In the genomic region with DNA sequence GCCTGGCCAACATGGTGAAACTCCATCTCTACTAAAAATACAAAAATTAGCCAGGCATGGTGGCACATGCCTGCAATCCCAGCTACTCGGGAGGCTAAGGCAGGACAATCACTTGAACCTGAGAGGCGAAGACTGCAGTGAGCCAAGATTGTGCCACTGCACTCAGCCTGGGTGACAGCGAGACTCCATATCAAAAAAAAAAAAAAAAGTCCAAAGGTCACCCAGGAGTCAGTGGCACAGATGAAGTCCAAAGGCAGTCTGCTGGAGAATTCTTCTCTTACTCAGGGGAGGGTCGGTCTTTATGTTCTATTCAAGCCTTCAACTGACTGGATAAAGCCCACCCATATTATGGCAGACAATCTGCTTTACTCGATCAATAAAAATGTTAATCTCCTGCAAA, we compare ENCODE assay signal across 5 cellular contexts.
DNase-seq lines count a peak whose midpoint lies in the region; ATAC-seq, FAIRE-seq and TF ChIP-seq lines count a peak whose summit lies in the region.
"Not testable (repeated sequence)": the region's sequence is repeated elsewhere in the genome, so short reads cannot be mapped to it uniquely, and the experiment has no call there.

No MANE protein-coding gene starts in this region.

- WGBS in body of pancreas, 2 donors: 47 to 57% methylated on average over 5 of the region's 5 CpGs
- 79% methylated on average over 5 of the region's 5 CpGs for WGBS in HepG2 (ENCODE audit: low lambda C conversion rate)
- WGBS in right lobe of liver (ENCODE audit: insufficient coverage, low coverage, low lambda C conversion rate, missing lambda C conversion rate): 79% methylated on average over 5 of the region's 5 CpGs
- WGBS in small intestine, 3 donors: 52 to 75% (median 58%) methylated on average over 5 of the region's 5 CpGs

- not testable (repeated sequence) for H2AFZ ChIP-seq in HepG2 (ENCODE audit: low read length)

- TF ChIP-seq CTCF in body of pancreas (IDR thresholded peaks at IDR 0.05); HepG2 (CRISPR knock-in tag; IDR thresholded peaks at IDR 0.05); right lobe of liver (IDR thresholded peaks at IDR 0.05): not testable (repeated sequence)

- not testable (repeated sequence) for BruUV-seq in HepG2 (replicated peaks; lab: Mats Ljungman, UMichigan)

- peaks cover 37% of the 10 kb centered on the region for H3K4me1 ChIP-seq in body of pancreas
- not testable (repeated sequence) for H3K4me1 ChIP-seq in HepG2 (ENCODE audit: insufficient read depth, low read length); right lobe of liver; small intestine (ENCODE audit: control insufficient read depth in 2 of 2, insufficient read depth in 1 of 2, low read depth in 1 of 2, low read length in 1 of 2)

- H3K79me2 ChIP-seq in HepG2 (ENCODE audit: insufficient read depth, low read length): not testable (repeated sequence)

- not testable (repeated sequence) for H3K27me3 ChIP-seq in body of pancreas; HepG2 (ENCODE audit: control insufficient read depth in 1 of 2, insufficient read depth in 2 of 2, low read length in 2 of 2); right lobe of liver; small intestine (ENCODE audit: control insufficient read depth in 2 of 2, insufficient read depth in 2 of 2, low read length in 2 of 2)

- not testable (repeated sequence) for H4K20me1 ChIP-seq in HepG2 (ENCODE audit: insufficient read depth, low read length)

- FAIRE-seq in HepG2 (lab: Jason Lieb, UNC); small intestine (lab: Jason Lieb, UNC): not testable (repeated sequence)

- peak; percentile 21 to 48 (median 26) for DNase-seq in body of pancreas
- not testable (repeated sequence) for DNase-seq in left colon; HepG2 (ENCODE audit: low spot score); right lobe of liver
- DNase-seq in small intestine: peak; percentile 68

- CTCF ChIA-PET in HepG2 (lab: Yijun Ruan, JAX; ENCODE audit: low intra/inter-chr PET ratio, low total read pairs): not testable (repeated sequence)

- H3K4me2 ChIP-seq in HepG2 (ENCODE audit: low read depth, low read length): not testable (repeated sequence)

- ATAC-seq in body of pancreas: peak; percentile 61
- peak; percentile 58 for ATAC-seq in left colon
- not testable (repeated sequence) for ATAC-seq in HepG2
- peak in 3 of 4 donors; percentile 29 to 61 (median 50) for ATAC-seq in right lobe of liver

- H3K9ac ChIP-seq in HepG2 (ENCODE audit: insufficient read depth, low read depth, low read length): not testable (repeated sequence)

- not testable (repeated sequence) for H3K36me3 ChIP-seq in body of pancreas (replicated peaks in 1 of 2; ENCODE audit: insufficient read depth in 1 of 2, low read depth in 2 of 2); HepG2 (replicated peaks in 1 of 2; ENCODE audit: control insufficient read depth in 1 of 2, insufficient read depth in 2 of 2, low read length in 2 of 2); right lobe of liver; small intestine (ENCODE audit: control insufficient read depth in 2 of 2, insufficient read depth in 2 of 2, low read length in 2 of 2)

- in situ Hi-C loops in HepG2 (cut with HindIII; ENCODE audit: extremely low pct_ligation_motif_present, low pct_unique_long_range_greater_than_20kb): not testable (repeated sequence)

- POLR2A ChIA-PET in HepG2 (lab: Yijun Ruan, JAX): not testable (repeated sequence)

- intact Hi-C loops in body of pancreas (cut with DNase I); left colon (cut with DNase I, micrococcal nuclease); HepG2 (cut with micrococcal nuclease; ENCODE audit: unreplicated experiment); right lobe of liver (cut with DNase I): not testable (repeated sequence)

- TF ChIP-seq POLR2A in body of pancreas (IDR thresholded peaks at IDR 0.05); HepG2 (IDR thresholded peaks at IDR 0.05; ENCODE audit: insufficient read depth in 1 of 2, low read depth in 2 of 2, low read length in 2 of 2); right lobe of liver (IDR thresholded peaks at IDR 0.05): not testable (repeated sequence)

- TF ChIP-seq RAD21 in HepG2 (CRISPR knock-in tag; IDR thresholded peaks at IDR 0.05): not testable (repeated sequence)

- not testable (repeated sequence) for TF ChIP-seq EP300 in HepG2 (IDR thresholded peaks at IDR 0.05; ENCODE audit: low read depth in 2 of 2, low read length in 2 of 2); HepG2 (CRISPR knock-in tag; IDR thresholded peaks at IDR 0.05; ENCODE audit: borderline replicate concordance)

- not testable (repeated sequence) for H3K9me3 ChIP-seq in body of pancreas; HepG2 (ENCODE audit: low read length); right lobe of liver; small intestine (ENCODE audit: control insufficient read depth, low read depth)

- H3K4me3 ChIP-seq in body of pancreas; HepG2 (replicated peaks in 1 of 3; ENCODE audit: insufficient read depth in 1 of 3, low read depth in 2 of 3, low read length in 3 of 3); right lobe of liver; small intestine (ENCODE audit: low read depth in 1 of 2, low read length in 2 of 2): not testable (repeated sequence)

- peak overlapping the region in 3 of 4 donors; percentile 26 to 54 (median 48) for H3K27ac ChIP-seq in body of pancreas
- H3K27ac ChIP-seq in HepG2 (ENCODE audit: extremely low read length, insufficient read depth, low read length); right lobe of liver; small intestine (ENCODE audit: low read depth in 1 of 2, low read length in 1 of 2): not testable (repeated sequence)

TF ChIP-seq in HepG2, 621 proteins besides CTCF, POLR2A, EP300 and RAD21:
- TF ChIP-seq, protein P1, sequence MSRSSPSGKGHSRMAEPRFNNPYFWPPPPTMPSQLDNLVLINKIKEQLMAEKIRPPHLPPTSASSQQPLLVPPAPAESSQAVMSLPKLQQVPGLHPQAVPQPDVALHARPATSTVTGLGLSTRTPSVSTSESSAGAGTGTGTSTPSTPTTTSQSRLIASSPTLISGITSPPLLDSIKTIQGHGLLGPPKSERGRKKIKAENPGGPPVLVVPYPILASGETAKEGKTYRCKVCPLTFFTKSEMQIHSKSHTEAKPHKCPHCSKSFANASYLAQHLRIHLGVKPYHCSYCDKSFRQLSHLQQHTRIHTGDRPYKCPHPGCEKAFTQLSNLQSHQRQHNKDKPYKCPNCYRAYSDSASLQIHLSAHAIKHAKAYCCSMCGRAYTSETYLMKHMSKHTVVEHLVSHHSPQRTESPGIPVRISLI (CRISPR knock-in tag; IDR thresholded peaks at IDR 0.05; ENCODE audit: borderline replicate concordance): 0 out of 2 replicates have a peak, but pooled peaks have one; percentile 45
